Comparison of ENCODE assay signal across 17 cellular contexts in the genomic region with DNA sequence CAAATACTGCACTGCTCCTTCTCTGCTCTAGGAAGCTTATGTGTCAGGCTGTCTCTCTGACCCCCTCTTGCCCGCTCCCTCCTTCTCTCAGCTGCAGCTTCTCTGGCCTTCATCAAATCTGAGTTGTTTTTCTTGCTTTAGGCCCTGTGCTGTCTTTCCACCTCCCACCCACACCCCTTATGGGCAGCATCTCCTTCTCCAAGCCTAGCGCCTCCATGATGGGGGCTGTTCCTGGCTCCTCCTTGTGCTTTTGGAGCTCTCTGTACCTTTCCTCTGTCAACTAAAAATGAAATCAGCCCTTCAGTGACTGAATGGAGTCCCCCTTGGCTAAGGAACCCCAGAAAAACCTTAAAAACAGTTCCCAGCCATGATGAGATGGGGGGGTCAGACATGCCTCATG. TPM values are rescaled to one million over a fixed set of nuclear protein-coding genes. Genes with fewer than 3 reads are reported as not detected.
DNase-seq lines count a peak whose midpoint lies in the region; ATAC-seq and TF ChIP-seq lines count a peak whose summit lies in the region.
"Had no signal": no experiment of that assay in that cellular context is flagged by ENCODE, and none has a peak within 500 bp of the region (broad histone marks: within the 10 kb centered on the region; RNA-seq: fewer than 3 reads in every experiment).

No MANE protein-coding gene starts in this region.

- peaks cover 18% of the 10 kb centered on the region for H3K4me1 Mint-ChIP-seq in activated T-cell treated with anti-CD3 and anti-CD28 coated beads, Interleukin-2, amount 50 U/mL, for 72 hours (ENCODE audit: low read depth)
- peaks cover 13% of the 10 kb centered on the region for H3K4me1 Mint-ChIP-seq in activated T-cell treated with anti-CD3 and anti-CD28 coated beads, Interleukin-2, amount 50 U/mL, for 4 hours (ENCODE audit: low read depth)
- peaks cover 36% of the 10 kb centered on the region for H3K4me1 Mint-ChIP-seq in brain
- H3K4me1 Mint-ChIP-seq in nephron progenitor cell, result peaks cover 52% of the 10 kb centered on the region

- H3K36me3 ChIP-seq in HAP-1 (replicated peaks), result no peaks in the 10 kb centered on the region
- H3K36me3 ChIP-seq: right lobe of liver, transverse colon had no signal

- H3K4me3 Mint-ChIP-seq in activated T-cell treated with anti-CD3 and anti-CD28 coated beads, Interleukin-2, amount 50 U/mL, for 72 hours, result peak overlapping the region; percentile 68 to 82
- H3K4me3 Mint-ChIP-seq in activated T-cell treated with anti-CD3 and anti-CD28 coated beads, Interleukin-2, amount 50 U/mL, for 4 hours, result no peak overlapping the region
- H3K4me3 Mint-ChIP-seq in brain (peak overlapping the region in 3 of 5 experiments; percentile 49 to 84 (median 77)), nephron progenitor cell (peak overlapping the region; percentile 4)

- in situ Hi-C loops in HAP-1 (cut with MboI; ENCODE audit: low sequenced_read_pairs), result no loop called here

- no peak overlapping the region for H3K27ac Mint-ChIP-seq in activated T-cell treated with anti-CD3 and anti-CD28 coated beads, Interleukin-2, amount 50 U/mL, for 72 hours
- peak overlapping the region in 4 of 5 experiments; percentile 26 to 78 (median 49) for H3K27ac Mint-ChIP-seq in brain
- peak overlapping the region; percentile 84 for H3K27ac Mint-ChIP-seq in nephron progenitor cell

- H3K36me3 Mint-ChIP-seq in activated T-cell treated with anti-CD3 and anti-CD28 coated beads, Interleukin-2, amount 50 U/mL, for 72 hours (ENCODE audit: insufficient read depth in 2 of 2), result no peaks in the 10 kb centered on the region
- no peaks in the 10 kb centered on the region for H3K36me3 Mint-ChIP-seq in activated T-cell treated with anti-CD3 and anti-CD28 coated beads, Interleukin-2, amount 50 U/mL, for 4 hours (ENCODE audit: insufficient read depth)
- no peaks in the 10 kb centered on the region for H3K36me3 Mint-ChIP-seq in brain
- no peaks in the 10 kb centered on the region for H3K36me3 Mint-ChIP-seq in nephron progenitor cell (ENCODE audit: low read depth)

- no peaks in the 10 kb centered on the region for H3K27me3 ChIP-seq in HAP-1 (ENCODE audit: low read depth)
- H3K27me3 ChIP-seq: right lobe of liver, transverse colon had no signal

- no peak for ATAC-seq in activated T-cell treated with anti-CD3 and anti-CD28 coated beads, Interleukin-2, amount 50 U/mL, for 72 hours (replicated peaks in 1 of 2)
- ATAC-seq in activated T-cell treated with anti-CD3 and anti-CD28 coated beads, Interleukin-2, amount 50 U/mL, for 4 hours, result no peak

- H3K4me1 ChIP-seq in HAP-1, result no peaks in the 10 kb centered on the region
- H3K4me1 ChIP-seq: right lobe of liver had no signal

- DNase-seq in activated T-cell treated with anti-CD3 and anti-CD28 coated beads, Interleukin-2, amount 50 U/mL, for 72 hours, result no peak
- DNase-seq in activated T-cell treated with anti-CD3 and anti-CD28 coated beads, Interleukin-2, amount 50 U/mL, for 4 hours, result no peak
- DNase-seq in nephron progenitor cell (no peak), HAP-1 (ENCODE audit: low spot score in 2 of 2) (no peak), NCI-H748 (lab: John Stamatoyannopoulos, UW; ENCODE audit: unreplicated experiment) (no peak)
- no peak for DNase-seq in stimulated activated CD4-positive, alpha-beta T cell treated with anti-CD3 and anti-CD28 coated beads, Interleukin-4, amount 100 ng/mL, for 24 hours
- DNase-seq: activated CD8-positive, alpha-beta memory T cell treated with anti-CD3 and anti-CD28 coated beads for 24 hours; Calu3; mucosa of descending colon; right lobe of liver; RPMI8226; T-helper 9 cell; transverse colon had no signal

- no peaks in the 10 kb centered on the region for H3K27me3 Mint-ChIP-seq in activated T-cell treated with anti-CD3 and anti-CD28 coated beads, Interleukin-2, amount 50 U/mL, for 72 hours (ENCODE audit: low read depth)
- H3K27me3 Mint-ChIP-seq in activated T-cell treated with anti-CD3 and anti-CD28 coated beads, Interleukin-2, amount 50 U/mL, for 4 hours (ENCODE audit: low read depth), result peaks cover 2% of the 10 kb centered on the region
- H3K27me3 Mint-ChIP-seq in brain (peaks cover 4% of the 10 kb centered on the region), nephron progenitor cell (ENCODE audit: low read depth, poor library complexity) (peaks cover 5% of the 10 kb centered on the region)

- no peak for TF ChIP-seq CTCF in brain (conservative IDR thresholded peaks at IDR 0.05)
- TF ChIP-seq CTCF in nephron progenitor cell (IDR thresholded peaks at IDR 0.05), result no peak

- no peaks in the 10 kb centered on the region for H3K9me3 Mint-ChIP-seq in activated T-cell treated with anti-CD3 and anti-CD28 coated beads, Interleukin-2, amount 50 U/mL, for 72 hours
- no peaks in the 10 kb centered on the region for H3K9me3 Mint-ChIP-seq in activated T-cell treated with anti-CD3 and anti-CD28 coated beads, Interleukin-2, amount 50 U/mL, for 4 hours
- no peaks in the 10 kb centered on the region for H3K9me3 Mint-ChIP-seq in brain
- no peaks in the 10 kb centered on the region for H3K9me3 Mint-ChIP-seq in nephron progenitor cell

- H3K9me3 ChIP-seq in HAP-1, result no peaks in the 10 kb centered on the region
- H3K9me3 ChIP-seq: mucosa of descending colon, right lobe of liver, transverse colon had no signal

- no peak overlapping the region for H3K4me3 ChIP-seq in HAP-1
- H3K4me3 ChIP-seq: mucosa of descending colon had no signal

- peak overlapping the region; percentile 63 for H3K27ac ChIP-seq in temporal lobe (ENCODE audit: low read depth, low read length)

RNA-seq across cellular contexts. Expression of a gene that starts 6.6 kb away (rescaled TPM):
- not detected for total RNA-seq in activated T-cell treated with anti-CD3 and anti-CD28 coated beads, Interleukin-2, amount 50 U/mL, for 72 hours
- not detected for total RNA-seq in activated T-cell treated with anti-CD3 and anti-CD28 coated beads, Interleukin-2, amount 50 U/mL, for 4 hours
- not detected for polyA plus RNA-seq in brain (ENCODE audit: insufficient read depth, low read depth, low replicate concordance)
- total RNA-seq in temporal lobe, result under 0.01 TPM
- total RNA-seq: A673, transverse colon had no signal

RNA-seq across cellular contexts. Expression of a gene that starts 15.3 kb away (rescaled TPM):
- 1 to 10 TPM; 8.0 to 9.2 TPM for total RNA-seq in activated T-cell treated with anti-CD3 and anti-CD28 coated beads, Interleukin-2, amount 50 U/mL, for 72 hours
- 10 to 100 TPM; 43.9 to 49.6 (median 45.6) TPM for total RNA-seq in activated T-cell treated with anti-CD3 and anti-CD28 coated beads, Interleukin-2, amount 50 U/mL, for 4 hours
- polyA plus RNA-seq in brain (ENCODE audit: insufficient read depth, low read depth, low replicate concordance), result 16.8 TPM
- total RNA-seq in temporal lobe, result 5.2 TPM

RNA-seq across cellular contexts. Expression of a gene that starts 15.7 kb away (rescaled TPM):
- total RNA-seq in activated T-cell treated with anti-CD3 and anti-CD28 coated beads, Interleukin-2, amount 50 U/mL, for 72 hours, result 1 to 10 TPM in 1 of 2 donors, under 1 TPM in 1; 0.55 to 5.3 TPM
- under 1 TPM; 0.37 to 0.58 (median 0.57) TPM for total RNA-seq in activated T-cell treated with anti-CD3 and anti-CD28 coated beads, Interleukin-2, amount 50 U/mL, for 4 hours
- polyA plus RNA-seq in brain (ENCODE audit: insufficient read depth, low read depth, low replicate concordance), result not detected
- not detected for total RNA-seq in temporal lobe
- total RNA-seq: A673, Calu3, fibroblast of villous mesenchyme, transverse colon had no signal

RNA-seq across cellular contexts. Expression of a gene that starts 35.0 kb away (rescaled TPM):
- 10 to 100 TPM; 12.5 to 16.4 TPM for total RNA-seq in activated T-cell treated with anti-CD3 and anti-CD28 coated beads, Interleukin-2, amount 50 U/mL, for 72 hours
- 10 to 100 TPM; 19.8 to 23.6 (median 20.1) TPM for total RNA-seq in activated T-cell treated with anti-CD3 and anti-CD28 coated beads, Interleukin-2, amount 50 U/mL, for 4 hours
- 22.1 TPM for polyA plus RNA-seq in brain (ENCODE audit: insufficient read depth, low read depth, low replicate concordance)
- 6.4 TPM for total RNA-seq in temporal lobe
